In the genomic region with DNA sequence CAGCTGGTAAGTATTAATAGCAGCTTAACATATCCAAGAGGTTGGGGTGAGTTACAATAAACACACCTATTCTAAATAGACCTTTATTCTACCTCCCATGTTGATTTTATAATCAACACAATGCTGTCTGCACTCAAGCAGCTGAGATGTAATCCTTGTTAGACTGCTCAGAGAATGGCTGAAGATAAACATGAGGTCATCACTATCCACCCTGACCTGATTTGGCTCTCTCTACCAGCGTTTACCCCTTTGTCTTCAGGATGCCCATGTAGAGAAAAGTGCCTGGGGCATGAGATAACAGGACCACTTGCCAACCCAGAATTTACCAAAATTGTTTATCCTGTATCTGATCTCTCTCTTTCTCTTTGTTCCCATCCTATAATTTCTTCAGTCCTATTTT, we compare ENCODE assay signal across 9 cellular contexts.
"Had no signal": no experiment of that assay in that cellular context is flagged by ENCODE, and none has a peak within 500 bp of the region (broad histone marks: within the 10 kb centered on the region; RNA-seq: fewer than 3 reads in every experiment).

No MANE protein-coding gene starts in this region.

- ATAC-seq: body of pancreas had no signal

- H3K4me3 ChIP-seq: body of pancreas, skin epidermis, thyroid gland, vagina had no signal

- H3K27me3 ChIP-seq: body of pancreas, thyroid gland, vagina had no signal

- H3K79me2 ChIP-seq: parathyroid adenoma had no signal

- DNase-seq: activated CD4-positive, alpha-beta T cell treated with anti-CD3 and anti-CD28 coated beads, Interleukin-2, amount 50 U/mL, for 1 hour; activated CD4-positive, CD25-positive, alpha-beta regulatory T cell; activated naive CD4-positive, alpha-beta T cell treated with anti-CD3 and anti-CD28 coated beads, Interleukin-2, amount 50 U/mL, for 16 hours; body of pancreas; erythroblast; thyroid gland had no signal

- H3K9ac ChIP-seq: parathyroid adenoma had no signal

- H3K36me3 ChIP-seq: thyroid gland, vagina had no signal

- H2AFZ ChIP-seq: parathyroid adenoma had no signal

- H3K9me3 ChIP-seq: body of pancreas, thyroid gland, vagina had no signal

- H3K4me1 ChIP-seq: body of pancreas, parathyroid adenoma, thyroid gland, vagina had no signal

- H3K27ac ChIP-seq: body of pancreas, parathyroid adenoma, skin epidermis, thyroid gland, vagina had no signal
